In genomic region chr1:176994926-176995596, GRCh38 we compare ENCODE assay signal across 11 cellular contexts.
"Had no signal": no experiment of that assay in that cellular context is flagged by ENCODE, and none has a peak within 500 bp of the region (broad histone marks: within the 10 kb centered on the region; RNA-seq: fewer than 3 reads in every experiment).

No MANE protein-coding gene starts in this region.

- H3K27ac ChIP-seq: heart left ventricle, WERI-Rb-1 had no signal

- H3K4me1 Mint-ChIP-seq: natural killer cell had no signal

- H3K36me3 Mint-ChIP-seq: natural killer cell had no signal

- H3K4me3 Mint-ChIP-seq: activated T-cell treated with anti-CD3 and anti-CD28 coated beads, Interleukin-2, amount 50 U/mL, for 72 hours; natural killer cell had no signal

- H3K27ac Mint-ChIP-seq: activated T-cell treated with anti-CD3 and anti-CD28 coated beads, Interleukin-2, amount 50 U/mL, for 72 hours; natural killer cell had no signal

- DNase-seq: activated CD4-positive, alpha-beta T cell treated with anti-CD3 and anti-CD28 coated beads, Interleukin-2, amount 50 U/mL, for 4 hours; activated effector memory CD4-positive, alpha-beta T cell treated with anti-CD3 and anti-CD28 coated beads, Interleukin-2, amount 50 U/mL, for 16 hours; activated naive CD4-positive, alpha-beta T cell treated with anti-CD3 and anti-CD28 coated beads, Interleukin-2, amount 50 U/mL, for 16 hours; activated T-cell treated with anti-CD3 and anti-CD28 coated beads, Interleukin-2, amount 50 U/mL, for 72 hours; aorta; effector CD4-positive, alpha-beta T cell; heart left ventricle; natural killer cell; stimulated activated CD8-positive, alpha-beta memory T cell treated with anti-CD3 and anti-CD28 coated beads, Interleukin-4, amount 100 ng/mL, for 48 hours; stimulated activated naive CD4-positive, alpha-beta T cell; WERI-Rb-1 had no signal

- H3K4me3 ChIP-seq: heart left ventricle had no signal

- ATAC-seq: activated T-cell treated with anti-CD3 and anti-CD28 coated beads, Interleukin-2, amount 50 U/mL, for 72 hours; heart left ventricle; natural killer cell had no signal
